ENCODE assay signal across 12 cellular contexts in the genomic region with DNA sequence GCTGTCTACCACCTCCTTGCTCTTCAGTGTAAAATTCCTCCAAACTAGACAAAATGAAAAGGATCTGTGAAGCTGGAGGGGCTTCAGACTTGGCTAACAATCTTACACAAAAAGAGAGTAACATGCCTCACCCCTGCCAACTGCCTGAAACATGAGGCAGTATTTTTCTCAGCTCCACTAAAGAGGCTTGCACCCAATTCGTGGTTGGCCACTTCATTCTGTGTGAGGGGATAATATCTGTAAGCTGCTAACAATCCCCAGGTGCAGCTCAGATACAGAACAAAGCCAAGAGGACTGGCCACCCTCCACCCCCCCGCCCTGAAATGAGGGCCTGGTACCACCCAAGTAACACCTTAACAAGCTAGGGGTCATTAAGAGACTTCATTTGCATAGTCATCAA. TPM values are rescaled to one million over a fixed set of nuclear protein-coding genes. Genes with fewer than 3 reads are reported as not detected.
A peak's percentile ranks its signal among the peaks of the same experiment; 100 is the strongest.
DNase-seq lines count a peak whose midpoint lies in the region; ATAC-seq, FAIRE-seq and TF ChIP-seq lines count a peak whose summit lies in the region.
"Had no signal": no experiment of that assay in that cellular context is flagged by ENCODE, and none has a peak within 500 bp of the region (broad histone marks: within the 10 kb centered on the region; RNA-seq: fewer than 3 reads in every experiment).

No MANE protein-coding gene starts in this region.

- H3K4me1 ChIP-seq in A549 (peaks cover 32% of the 10 kb centered on the region), Karpas-422 (ENCODE audit: low read length) (no peaks in the 10 kb centered on the region), testis (peaks cover 24% of the 10 kb centered on the region)

- no peaks in the 10 kb centered on the region for H3K27me3 ChIP-seq in dorsolateral prefrontal cortex
- H3K27me3 ChIP-seq in Karpas-422 (ENCODE audit: low read length), result 0 out of 2 replicates have a peak, but pooled peaks cover 2% of the 10 kb centered on the region
- no peaks in the 10 kb centered on the region for H3K27me3 ChIP-seq in testis

- H3K9ac ChIP-seq in Karpas-422 (ENCODE audit: low read length), result no peak overlapping the region

- no peaks in the 10 kb centered on the region for H4K20me1 ChIP-seq in Karpas-422 (ENCODE audit: insufficient read depth, low read depth, low read length)

- TF ChIP-seq CTCF in A549 (IDR thresholded peaks at IDR 0.05), result no peak
- no peak for TF ChIP-seq CTCF in GM12865 (IDR thresholded peaks at IDR 0.05; ENCODE audit: insufficient read depth, low read depth, low read length, missing control alignments)
- TF ChIP-seq CTCF in dorsolateral prefrontal cortex (IDR thresholded peaks at IDR 0.05 in 54 of 56, conservative IDR thresholded peaks at IDR 0.05 in 2 of 56; ENCODE audit: low read depth in 1 of 56, partially characterized antibody in 56 of 56), result no peak
- no peak for TF ChIP-seq CTCF in testis (IDR thresholded peaks at IDR 0.05)

- no peaks in the 10 kb centered on the region for H3K79me2 ChIP-seq in Karpas-422 (ENCODE audit: low read length)

- CTCF ChIA-PET in A549 (lab: Yijun Ruan, JAX), result interaction anchor here (0.5 to 3.0 kb wide), 11 partner anchors 8 to 522 kb away, joined by 3 to 22 read pairs (median 3); no protein-coding TSS in a partner anchor

- no peak overlapping the region for H2AFZ ChIP-seq in Karpas-422 (ENCODE audit: low read length)

- POLR2A ChIA-PET in A549 (lab: Yijun Ruan, JAX), result interaction anchor here (0.6 to 1.0 kb wide), 2 partner anchors 18 to 21 kb away, joined by 3 to 4 read pairs; no protein-coding TSS in a partner anchor

- no peaks in the 10 kb centered on the region for H3K9me3 ChIP-seq in A549
- H3K9me3 ChIP-seq in Karpas-422 (ENCODE audit: low read length), result no peaks in the 10 kb centered on the region
- no peaks in the 10 kb centered on the region for H3K9me3 ChIP-seq in testis

- TF ChIP-seq EP300 in A549 (IDR thresholded peaks at IDR 0.05), result no peak

- no peak overlapping the region for H3K4me3 ChIP-seq in A549
- peak overlapping the region; percentile 99 for H3K4me3 ChIP-seq in GM12865 (ENCODE audit: low read depth, low read length)
- peak overlapping the region in 41 of 59 donors; percentile 27 to 95 (median 84) for H3K4me3 ChIP-seq in dorsolateral prefrontal cortex
- no peak overlapping the region for H3K4me3 ChIP-seq in Karpas-422 (ENCODE audit: low read length)
- H3K4me3 ChIP-seq in testis, result no peak overlapping the region

- no peak for TF ChIP-seq RAD21 in A549 (conservative IDR thresholded peaks at IDR 0.05 in 1 of 2, IDR thresholded peaks at IDR 0.05 in 1 of 2)

- H3K4me2 ChIP-seq in A549 (peak overlapping the region; percentile 98), Karpas-422 (ENCODE audit: low read depth, low read length, poor library complexity, severe bottlenecking) (no peak overlapping the region)

- no peak for FAIRE-seq in A549 (lab: Jason Lieb, UNC)

- no peak for TF ChIP-seq POLR2A in A549 (IDR thresholded peaks at IDR 0.05; ENCODE audit: low read length)
- TF ChIP-seq POLR2A in testis (IDR thresholded peaks at IDR 0.05), result no peak

- WGBS in A549 (ENCODE audit: missing lambda C conversion rate), result 69% methylated on average over 2 of the region's 2 CpGs
- WGBS in testis, 2 donors, result 33 to 43% methylated on average over 2 of the region's 2 CpGs

- H3K27ac ChIP-seq in A549 (peak overlapping the region in 1 of 2 experiments; percentile 48; a peak in 2 of 6 replicates), dorsolateral prefrontal cortex (no peak overlapping the region), Karpas-422 (ENCODE audit: low read length) (no peak overlapping the region), substantia nigra (ENCODE audit: low read depth, low read length, poor library complexity, severe bottlenecking) (no peak overlapping the region), testis (no peak overlapping the region)

- H3K36me3 ChIP-seq in Karpas-422 (ENCODE audit: insufficient read depth, low read length), result no peaks in the 10 kb centered on the region
- H3K36me3 ChIP-seq in testis (ENCODE audit: low read depth, missing control alignments), result no peaks in the 10 kb centered on the region

- H3K9me2 ChIP-seq in Karpas-422 (replicated peaks; ENCODE audit: insufficient read depth, low read length), result no peaks in the 10 kb centered on the region

- DNase-seq in A549 (ENCODE audit: low read depth in 1 of 2, low spot score in 1 of 2), result no peak
- peak; percentile 42 for DNase-seq in GM12865 (ENCODE audit: low read depth)
- DNase-seq in NCI-H1436 treated with DMSO at 0.1 percent for 48 hours (lab: John Stamatoyannopoulos, UW), result peak; percentile 76
- DNase-seq in dorsolateral prefrontal cortex, result no peak
- DNase-seq in posterior cingulate gyrus, result no peak
- DNase-seq in Karpas-422, result no peak
- DNase-seq in substantia nigra (lab: John Stamatoyannopoulos, UW), result no peak
- DNase-seq in testis, result no peak
- DNase-seq: activated CD4-positive, CD25-positive, alpha-beta regulatory T cell treated with anti-CD3 and anti-CD28 coated beads, Interleukin-2, amount 50 U/mL, for 72 hours; activated naive CD4-positive, alpha-beta T cell; GDM1; stimulated activated CD4-positive, alpha-beta T cell treated with anti-CD3 and anti-CD28 coated beads, Interleukin-2, amount 100 ng/mL, for 48 hours had no signal

- intact Hi-C loops in dorsolateral prefrontal cortex (cut with DNase I) (loop anchor here (5.0 to 10.0 kb wide), 5 partner anchors 98 to 677 kb away; a partner anchor contains a TSS), posterior cingulate gyrus (cut with DNase I) (loop anchor here (5.0 to 10.0 kb wide), 2 partner anchors 190 to 677 kb away; a partner anchor contains a TSS), testis (cut with DNase I; ENCODE audit: low total_unique reads) (no loop called here)

- ATAC-seq in A549, result no peak

TF ChIP-seq in A549, 52 proteins besides CTCF, POLR2A, EP300 and RAD21:
- no peak for TF ChIP-seq NR3C1 (IDR thresholded peaks at IDR 0.05)
- no peak for TF ChIP-seq HDAC2 (IDR thresholded peaks at IDR 0.05)
- TF ChIP-seq RCOR1 (IDR thresholded peaks at IDR 0.05; ENCODE audit: low read depth, low read length), result no peak
- no peak for TF ChIP-seq RARB (CRISPR knock-in tag; IDR thresholded peaks at IDR 0.05)
- no peak for TF ChIP-seq HOXA7 (CRISPR knock-in tag; IDR thresholded peaks at IDR 0.05)
- TF ChIP-seq, protein P1, sequence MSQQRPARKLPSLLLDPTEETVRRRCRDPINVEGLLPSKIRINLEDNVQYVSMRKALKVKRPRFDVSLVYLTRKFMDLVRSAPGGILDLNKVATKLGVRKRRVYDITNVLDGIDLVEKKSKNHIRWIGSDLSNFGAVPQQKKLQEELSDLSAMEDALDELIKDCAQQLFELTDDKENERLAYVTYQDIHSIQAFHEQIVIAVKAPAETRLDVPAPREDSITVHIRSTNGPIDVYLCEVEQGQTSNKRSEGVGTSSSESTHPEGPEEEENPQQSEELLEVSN (IDR thresholded peaks at IDR 0.05; ENCODE audit: borderline replicate concordance, low read depth), result no peak
- TF ChIP-seq MAZ (IDR thresholded peaks at IDR 0.05; ENCODE audit: borderline replicate concordance, low read depth, low read length), result no peak
- no peak for TF ChIP-seq FOSB (CRISPR knock-in tag; IDR thresholded peaks at IDR 0.05)
- no peak for TF ChIP-seq MYC (IDR thresholded peaks at IDR 0.05; ENCODE audit: borderline replicate concordance, low read length)

RNA-seq across cellular contexts. Expression of a gene that starts 2.8 kb away (rescaled TPM):
- polyA plus RNA-seq in A549 (2011; rRNA removed), result 6.6 and 7.5 TPM in 2 replicates
- polyA plus RNA-seq in A549 (2012; cell fraction: cytosol; rRNA removed), result 3.3 and 4.3 TPM in 2 replicates
- polyA plus RNA-seq in A549 (2012; cell fraction: nucleus; rRNA removed), result 4.5 and 5.0 TPM in 2 replicates
- polyA plus RNA-seq in A549 (2017; fragmentation: RNase III; extraction: RNeasy Plus Mini Kit Qiagen cat#74134 plus additional on column Dnase treatment), result 4.8 to 5.5 TPM (median 5.4 TPM) in 3 replicates
- 12.8 and 14.4 TPM in 2 replicates for polyA minus RNA-seq in A549 (2011; rRNA and poly(A)+ RNA removed)
- total RNA-seq in dorsolateral prefrontal cortex, result 10 to 100 TPM in 32 of 120 experiments, 1 to 10 TPM in 88; 3.8 to 14.3 (median 8.3) TPM
- not detected in 2 replicates for total RNA-seq in Karpas-422 (2014; rRNA removed; shearing (Covaris generic); ENCODE audit: low replicate concordance)
- total RNA-seq in testis, result 10 to 100 TPM; 23.9 to 29.2 TPM
- 13.4 TPM for polyA plus RNA-seq in testis (ENCODE audit: insufficient read depth, low read depth, low replicate concordance)

Comparison
In these comparisons a context has a peak if more than half of its experiments do, and no peak if none do; other contexts are left out.
1. DNase-seq: peak in GM12865 (single experiment) and NCI-H1436 treated with DMSO at 0.1 percent for 48 hours (single experiment); none in A549 (0 of 2), dorsolateral prefrontal cortex (0 of 10), posterior cingulate gyrus (0 of 10), Karpas-422 (single experiment), substantia nigra (0 of 49) and testis (single experiment).
2. H3K4me3 ChIP-seq: peak in GM12865 (single experiment) and dorsolateral prefrontal cortex (41 of 59); none in A549 (single experiment), Karpas-422 (single experiment) and testis (0 of 2).